In genomic region chr5:151592855-151593408, GRCh38 we compare ENCODE assay signal across 13 cellular contexts. TPM values are rescaled to one million over a fixed set of nuclear protein-coding genes. Genes with fewer than 3 reads are reported as not detected.
DNase-seq lines count a peak whose midpoint lies in the region; ATAC-seq and TF ChIP-seq lines count a peak whose summit lies in the region.
"Had no signal": no experiment of that assay in that cellular context is flagged by ENCODE, and none has a peak within 500 bp of the region (broad histone marks: within the 10 kb centered on the region; RNA-seq: fewer than 3 reads in every experiment).

No MANE protein-coding gene starts in this region.

- no peak overlapping the region for H3K4me3 Mint-ChIP-seq in Caco-2 (ENCODE audit: unreplicated experiment)
- no peak overlapping the region for H3K4me3 Mint-ChIP-seq in natural killer cell treated with Interleukin-12 subunit alpha and Interleukin-12 subunit beta and Interleukin-15 and Interleukin-18, amount 100 ng/mL, for 72 hours
- H3K4me3 Mint-ChIP-seq: mesothelial cell of epicardium; T-helper 1 cell treated with Interleukin-12 subunit alpha and Interleukin-12 subunit beta and Interleukin-4 antibody, amounts not matched to agents 30 μg/mL and 1 μg/mL, for 36 hours had no signal

- peak; percentile 51 for ATAC-seq in GM19035 (IDR thresholded peaks at IDR 0.05; ENCODE audit: unreplicated experiment)
- peak; percentile 73 for ATAC-seq in HG03095 (IDR thresholded peaks at IDR 0.05; ENCODE audit: unreplicated experiment)
- no peak for ATAC-seq in natural killer cell treated with Interleukin-12 subunit alpha and Interleukin-12 subunit beta and Interleukin-15 and Interleukin-18, amount 100 ng/mL, for 72 hours

- H3K4me1 ChIP-seq in Caco-2 = peaks cover 26% of the 10 kb centered on the region

- H3K27ac Mint-ChIP-seq in Caco-2 (ENCODE audit: unreplicated experiment) = no peak overlapping the region
- no peak overlapping the region for H3K27ac Mint-ChIP-seq in natural killer cell treated with Interleukin-12 subunit alpha and Interleukin-12 subunit beta and Interleukin-15 and Interleukin-18, amount 100 ng/mL, for 72 hours
- H3K27ac Mint-ChIP-seq: mesothelial cell of epicardium; T-helper 1 cell treated with Interleukin-12 subunit alpha and Interleukin-12 subunit beta and Interleukin-4 antibody, amounts not matched to agents 30 μg/mL and 1 μg/mL, for 36 hours had no signal

- BruUV-seq in Caco-2 (replicated peaks; lab: Mats Ljungman, UMichigan) = no TSS peak

- H3K27me3 ChIP-seq in Caco-2 (replicated peaks; ENCODE audit: control insufficient read depth, insufficient read depth, low read length) = no peaks in the 10 kb centered on the region
- H3K27me3 ChIP-seq: cardiac muscle cell had no signal

- H3K4me1 Mint-ChIP-seq in Caco-2 (ENCODE audit: low read depth, unreplicated experiment) = peaks cover 24% of the 10 kb centered on the region
- H3K4me1 Mint-ChIP-seq in natural killer cell treated with Interleukin-12 subunit alpha and Interleukin-12 subunit beta and Interleukin-15 and Interleukin-18, amount 100 ng/mL, for 72 hours (ENCODE audit: low read depth in 2 of 2) = no peaks in the 10 kb centered on the region

- DNase-seq in Caco-2 (peak; percentile 13 to 53), kidney glomerular epithelial cell (lab: John Stamatoyannopoulos, UW) (peak; percentile 12), iPS-NIHi11 (ENCODE audit: low spot score) (no peak), occipital lobe (lab: John Stamatoyannopoulos, UW) (no peak)
- no peak for DNase-seq in activated CD4-positive, alpha-beta T cell treated with anti-CD3 and anti-CD28 coated beads for 4 hours
- no peak for DNase-seq in natural killer cell treated with Interleukin-12 subunit alpha and Interleukin-12 subunit beta and Interleukin-15 and Interleukin-18, amount 100 ng/mL, for 72 hours (ENCODE audit: low spot score)
- DNase-seq: activated CD8-positive, alpha-beta memory T cell treated with anti-CD3 and anti-CD28 coated beads, Interleukin-2, amount 50 U/mL, for 4 hours; NCI-H446 had no signal

- no peaks in the 10 kb centered on the region for H3K9me3 ChIP-seq in Caco-2

- no peaks in the 10 kb centered on the region for H3K9me3 Mint-ChIP-seq in Caco-2 (ENCODE audit: unreplicated experiment)
- no peaks in the 10 kb centered on the region for H3K9me3 Mint-ChIP-seq in natural killer cell treated with Interleukin-12 subunit alpha and Interleukin-12 subunit beta and Interleukin-15 and Interleukin-18, amount 100 ng/mL, for 72 hours
- H3K9me3 Mint-ChIP-seq: mesothelial cell of epicardium; T-helper 1 cell treated with Interleukin-12 subunit alpha and Interleukin-12 subunit beta and Interleukin-4 antibody, amounts not matched to agents 30 μg/mL and 1 μg/mL, for 36 hours had no signal

- H3K4me3 ChIP-seq in Caco-2 (ENCODE audit: low read depth, low read length) = no peak overlapping the region
- H3K4me3 ChIP-seq: cardiac muscle cell had no signal

- no peaks in the 10 kb centered on the region for H3K36me3 ChIP-seq in Caco-2 (ENCODE audit: control insufficient read depth, insufficient read depth, low read length)
- H3K36me3 ChIP-seq: cardiac muscle cell had no signal

- no peak for TF ChIP-seq CTCF in Caco-2 (IDR thresholded peaks at IDR 0.05; ENCODE audit: insufficient read depth in 1 of 2, low read depth in 1 of 2, low read length in 1 of 2, severe bottlenecking in 1 of 2, unreplicated experiment in 1 of 2)

- POLR2A ChIA-PET in Caco-2 (lab: Charles Lee) = no interaction called here

- intact Hi-C loops in Caco-2 (cut with micrococcal nuclease; ENCODE audit: unreplicated experiment) = no loop called here

- no peaks in the 10 kb centered on the region for H3K36me3 Mint-ChIP-seq in Caco-2 (ENCODE audit: insufficient read depth, unreplicated experiment)
- no peaks in the 10 kb centered on the region for H3K36me3 Mint-ChIP-seq in natural killer cell treated with Interleukin-12 subunit alpha and Interleukin-12 subunit beta and Interleukin-15 and Interleukin-18, amount 100 ng/mL, for 72 hours
- H3K36me3 Mint-ChIP-seq: mesothelial cell of epicardium had no signal

- CTCF ChIA-PET in Caco-2 (lab: Charles Lee) = no interaction called here

- no peaks in the 10 kb centered on the region for H3K27me3 Mint-ChIP-seq in Caco-2 (ENCODE audit: insufficient read depth, unreplicated experiment)
- H3K27me3 Mint-ChIP-seq in natural killer cell treated with Interleukin-12 subunit alpha and Interleukin-12 subunit beta and Interleukin-15 and Interleukin-18, amount 100 ng/mL, for 72 hours = no peaks in the 10 kb centered on the region

RNA-seq across cellular contexts. Expression of gene FAT2, which starts 1.8 kb away (rescaled TPM):
- total RNA-seq in Caco-2 (2022) = 0.21 and 0.32 TPM in 2 replicates
- total RNA-seq in occipital lobe = 0.31 TPM
- total RNA-seq in natural killer cell treated with Interleukin-12 subunit alpha and Interleukin-12 subunit beta and Interleukin-15 and Interleukin-18, amount 100 ng/mL, for 72 hours = not detected

Comparison
In these comparisons a context has a peak if more than half of its experiments do, and no peak if none do; other contexts are left out.
1. DNase-seq: peak in Caco-2 (2 of 2) and kidney glomerular epithelial cell (single experiment); none in iPS-NIHi11 (single experiment), occipital lobe (single experiment), activated CD4-positive, alpha-beta T cell treated with anti-CD3 and anti-CD28 coated beads for 4 hours (0 of 2) and natural killer cell treated with Interleukin-12 subunit alpha and Interleukin-12 subunit beta and Interleukin-15 and Interleukin-18, amount 100 ng/mL, for 72 hours (single experiment).
2. ATAC-seq: peak in GM19035 (single experiment) and HG03095 (single experiment); none in natural killer cell treated with Interleukin-12 subunit alpha and Interleukin-12 subunit beta and Interleukin-15 and Interleukin-18, amount 100 ng/mL, for 72 hours (0 of 2).